ENCODE assay signal across 13 cellular contexts in the genomic region with DNA sequence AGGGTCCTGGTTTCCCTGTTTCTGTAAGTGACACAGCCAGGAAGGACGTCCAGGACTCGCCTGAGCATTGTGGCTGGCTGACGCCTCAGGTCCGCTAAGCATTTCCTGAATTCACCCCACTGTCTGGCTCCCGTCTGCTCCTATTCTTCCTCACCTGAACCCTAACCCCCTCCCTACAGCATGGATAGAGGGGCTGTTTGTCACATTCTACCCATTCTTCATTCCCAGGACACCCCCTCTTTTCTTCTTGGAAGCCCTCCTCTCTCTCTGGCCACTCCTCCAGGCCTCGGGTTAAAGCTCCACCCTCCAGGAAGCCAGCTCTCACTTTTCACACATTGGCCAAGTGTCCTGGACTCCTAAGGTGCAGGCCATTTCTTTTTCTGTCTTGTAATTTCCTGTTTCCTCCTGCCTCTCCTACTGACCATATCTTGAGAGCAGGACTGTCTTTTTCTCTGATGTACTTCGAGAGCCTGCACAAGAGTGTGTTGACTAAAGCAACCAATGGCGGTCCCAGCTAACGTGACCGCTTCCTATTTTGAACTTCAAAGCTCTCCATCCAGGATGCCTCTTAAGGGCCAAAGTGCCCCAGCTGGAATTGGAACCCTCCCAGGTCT. TPM values are rescaled to one million over a fixed set of nuclear protein-coding genes. Genes with fewer than 3 reads are reported as not detected.
DNase-seq lines count a peak whose midpoint lies in the region; ATAC-seq and TF ChIP-seq lines count a peak whose summit lies in the region.
"Had no signal": no experiment of that assay in that cellular context is flagged by ENCODE, and none has a peak within 500 bp of the region (broad histone marks: within the 10 kb centered on the region; RNA-seq: fewer than 3 reads in every experiment).

No MANE protein-coding gene starts in this region.

- TF ChIP-seq RAD21 in SK-N-SH (IDR thresholded peaks at IDR 0.05; ENCODE audit: low read length), result no peak

- no peaks in the 10 kb centered on the region for H3K79me2 ChIP-seq in SK-N-SH (ENCODE audit: insufficient read depth)

- intact Hi-C loops in body of pancreas (cut with DNase I), result no loop called here

- CTCF ChIA-PET in SK-N-SH (lab: Yijun Ruan, JAX), result interaction anchor here (0.8 to 5.8 kb wide), 4 partner anchors 15 to 45 kb away, joined by 3 to 31 read pairs (median 5); a partner anchor contains a TSS

- H3K9ac ChIP-seq in SK-N-SH, result no peak overlapping the region

- no peak for TF ChIP-seq POLR2A in body of pancreas (IDR thresholded peaks at IDR 0.05)
- no peak for TF ChIP-seq POLR2A in upper lobe of left lung (IDR thresholded peaks at IDR 0.05)

- H3K27me3 ChIP-seq in SK-N-SH (ENCODE audit: insufficient read depth), result no peaks in the 10 kb centered on the region; the same call in 1 of the 2 replicates
- no peaks in the 10 kb centered on the region for H3K27me3 ChIP-seq in body of pancreas
- no peaks in the 10 kb centered on the region for H3K27me3 ChIP-seq in upper lobe of left lung

- 79% methylated on average over 10 of the region's 10 CpGs for WGBS in SK-N-SH (ENCODE audit: low lambda C conversion rate)
- WGBS in body of pancreas, 2 donors, result 56 to 73% methylated on average over 10 of the region's 10 CpGs
- WGBS in upper lobe of left lung, 2 donors, result 33 to 44% methylated on average over 10 of the region's 10 CpGs

- no peak for TF ChIP-seq EP300 in SK-N-SH (IDR thresholded peaks at IDR 0.05; ENCODE audit: borderline replicate concordance in 1 of 2, low read depth in 1 of 2, low read length in 1 of 2)
- no peak for TF ChIP-seq EP300 in upper lobe of left lung (IDR thresholded peaks at IDR 0.05)

- H3K4me3 ChIP-seq in SK-N-SH (ENCODE audit: low read depth in 2 of 2, low read length in 1 of 2) (no peak overlapping the region), body of pancreas (no peak overlapping the region), upper lobe of left lung (peak overlapping the region in 2 of 4 donors; percentile 23)

- H3K27ac ChIP-seq in SK-N-SH (ENCODE audit: low read depth in 2 of 2, low read length in 1 of 2), result no peak overlapping the region
- H3K27ac ChIP-seq in body of pancreas, result peak overlapping the region in 1 of 4 donors; percentile 21
- H3K27ac ChIP-seq in upper lobe of left lung, result peak overlapping the region in 1 of 4 donors; percentile 60
- H3K27ac ChIP-seq: VCaP had no signal

- H3K4me1 ChIP-seq in SK-N-SH (ENCODE audit: control insufficient read depth in 1 of 2, insufficient read depth in 2 of 2, low read depth in 1 of 2, low read length in 1 of 2) (no peaks in the 10 kb centered on the region; a peak in 1 of 4 replicates), body of pancreas (no peaks in the 10 kb centered on the region), upper lobe of left lung (peaks cover 4 to 11% (median 8%) of the 10 kb centered on the region in 4 donors)

- H3K4me2 ChIP-seq in SK-N-SH, result no peak overlapping the region

- POLR2A ChIA-PET in SK-N-SH (lab: Yijun Ruan, JAX), result no interaction called here

- DNase-seq in SK-N-SH (no peak), body of pancreas (no peak), left lobe of liver (ENCODE audit: low spot score) (no peak), upper lobe of left lung (peak in 1 of 2 donors; percentile 26)
- DNase-seq: activated T-cell treated with anti-CD3 and anti-CD28 coated beads, Interleukin-2, amount 50 U/mL, for 72 hours; NCI-H1105; OCI-M1 had no signal

- no peaks in the 10 kb centered on the region for H4K20me1 ChIP-seq in SK-N-SH (ENCODE audit: insufficient read depth)

- H3K36me3 ChIP-seq in SK-N-SH (replicated peaks in 1 of 2; ENCODE audit: control insufficient read depth in 1 of 2, insufficient read depth in 2 of 2, low read length in 1 of 2) (no peaks in the 10 kb centered on the region), body of pancreas (replicated peaks in 1 of 2; ENCODE audit: insufficient read depth in 1 of 2, low read depth in 2 of 2) (no peaks in the 10 kb centered on the region), upper lobe of left lung (no peaks in the 10 kb centered on the region)

- H2AFZ ChIP-seq in SK-N-SH (ENCODE audit: low read depth), result peak overlapping the region; percentile 68; the same call in 1 of the 2 replicates

- H3F3A ChIP-seq in SK-N-SH (replicated peaks; ENCODE audit: insufficient read depth), result no peaks in the 10 kb centered on the region

- H3K9me2 ChIP-seq in SK-N-SH, result no peaks in the 10 kb centered on the region

- ATAC-seq in SK-N-SH treated with all-trans-retinoic acid at 6 μM for 48 hours, result no peak
- peak; percentile 52 for ATAC-seq in body of pancreas
- ATAC-seq in left lobe of liver, result peak; percentile 49
- peak; percentile 53 to 62 for ATAC-seq in upper lobe of left lung (ENCODE audit: low FRiP score in 2 of 2)
- ATAC-seq in HG03139 (IDR thresholded peaks at IDR 0.05; ENCODE audit: unreplicated experiment), result no peak
- ATAC-seq in HG03460 (IDR thresholded peaks at IDR 0.05; ENCODE audit: unreplicated experiment), result no peak
- no peak for ATAC-seq in GM18867 (IDR thresholded peaks at IDR 0.05; ENCODE audit: unreplicated experiment)
- ATAC-seq: activated T-cell treated with anti-CD3 and anti-CD28 coated beads, Interleukin-2, amount 50 U/mL, for 72 hours had no signal

- no peak for TF ChIP-seq CTCF in SK-N-SH (IDR thresholded peaks at IDR 0.05)
- TF ChIP-seq CTCF in body of pancreas (IDR thresholded peaks at IDR 0.05), result no peak
- no peak for TF ChIP-seq CTCF in upper lobe of left lung (IDR thresholded peaks at IDR 0.05)

- H3K9me3 ChIP-seq in SK-N-SH, result no peaks in the 10 kb centered on the region
- no peaks in the 10 kb centered on the region for H3K9me3 ChIP-seq in body of pancreas
- no peaks in the 10 kb centered on the region for H3K9me3 ChIP-seq in upper lobe of left lung

TF ChIP-seq in SK-N-SH, 30 proteins besides CTCF, POLR2A, EP300 and RAD21:
- TF ChIP-seq ELF1 (IDR thresholded peaks at IDR 0.05), result no peak
- TF ChIP-seq, protein P1, sequence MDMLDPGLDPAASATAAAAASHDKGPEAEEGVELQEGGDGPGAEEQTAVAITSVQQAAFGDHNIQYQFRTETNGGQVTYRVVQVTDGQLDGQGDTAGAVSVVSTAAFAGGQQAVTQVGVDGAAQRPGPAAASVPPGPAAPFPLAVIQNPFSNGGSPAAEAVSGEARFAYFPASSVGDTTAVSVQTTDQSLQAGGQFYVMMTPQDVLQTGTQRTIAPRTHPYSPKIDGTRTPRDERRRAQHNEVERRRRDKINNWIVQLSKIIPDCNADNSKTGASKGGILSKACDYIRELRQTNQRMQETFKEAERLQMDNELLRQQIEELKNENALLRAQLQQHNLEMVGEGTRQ (IDR thresholded peaks at IDR 0.05; ENCODE audit: borderline replicate concordance, low read depth, low read length), result no peak

TF ChIP-seq in SK-N-SH treated with all-trans-retinoic acid at 6 μM for 48 hours, 23 proteins besides CTCF, POLR2A, EP300 and RAD21 (continues in another document):
- TF ChIP-seq SNAI2 (CRISPR knock-in tag; IDR thresholded peaks at IDR 0.05) (no peak), ZNF8 (CRISPR knock-in tag; IDR thresholded peaks at IDR 0.05) (no peak), ZFP30 (CRISPR knock-in tag; IDR thresholded peaks at IDR 0.05) (no peak), ISL1 (CRISPR knock-in tag; IDR thresholded peaks at IDR 0.05) (no peak), ARNTL (CRISPR knock-in tag; IDR thresholded peaks at IDR 0.05; ENCODE audit: borderline replicate concordance, low read depth) (no peak)
- TF ChIP-seq, protein P2, sequence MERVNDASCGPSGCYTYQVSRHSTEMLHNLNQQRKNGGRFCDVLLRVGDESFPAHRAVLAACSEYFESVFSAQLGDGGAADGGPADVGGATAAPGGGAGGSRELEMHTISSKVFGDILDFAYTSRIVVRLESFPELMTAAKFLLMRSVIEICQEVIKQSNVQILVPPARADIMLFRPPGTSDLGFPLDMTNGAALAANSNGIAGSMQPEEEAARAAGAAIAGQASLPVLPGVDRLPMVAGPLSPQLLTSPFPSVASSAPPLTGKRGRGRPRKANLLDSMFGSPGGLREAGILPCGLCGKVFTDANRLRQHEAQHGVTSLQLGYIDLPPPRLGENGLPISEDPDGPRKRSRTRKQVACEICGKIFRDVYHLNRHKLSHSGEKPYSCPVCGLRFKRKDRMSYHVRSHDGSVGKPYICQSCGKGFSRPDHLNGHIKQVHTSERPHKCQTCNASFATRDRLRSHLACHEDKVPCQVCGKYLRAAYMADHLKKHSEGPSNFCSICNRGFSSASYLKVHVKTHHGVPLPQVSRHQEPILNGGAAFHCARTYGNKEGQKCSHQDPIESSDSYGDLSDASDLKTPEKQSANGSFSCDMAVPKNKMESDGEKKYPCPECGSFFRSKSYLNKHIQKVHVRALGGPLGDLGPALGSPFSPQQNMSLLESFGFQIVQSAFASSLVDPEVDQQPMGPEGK (CRISPR knock-in tag; IDR thresholded peaks at IDR 0.05; ENCODE audit: borderline replicate concordance), result no peak

RNA-seq across cellular contexts. Expression of a gene that starts 24.2 kb away (rescaled TPM):
- polyA plus RNA-seq in SK-N-SH (2012; rRNA removed), result 0.13 TPM in 1 of 2 replicates, not detected in the other
- polyA plus RNA-seq in SK-N-SH (2012; cell fraction: cytosol; rRNA removed), result not detected in 2 replicates
- not detected in 2 replicates for polyA plus RNA-seq in SK-N-SH (2012; cell fraction: nucleus; rRNA removed)
- total RNA-seq in body of pancreas (1 to 10 TPM in 1 of 2 donors, not detected in 1; 4.2 TPM), left lobe of liver (not detected), upper lobe of left lung (under 1 TPM in 1 of 6 donors, not detected in 5; 0.46 TPM)
- total RNA-seq: activated T-cell treated with anti-CD3 and anti-CD28 coated beads, Interleukin-2, amount 50 U/mL, for 72 hours; bronchial epithelial cell had no signal

RNA-seq across cellular contexts. Expression of a gene that starts 30.9 kb away (rescaled TPM):
- polyA plus RNA-seq in SK-N-SH (2012; rRNA removed), result 44.5 and 49.7 TPM in 2 replicates
- polyA plus RNA-seq in SK-N-SH (2012; cell fraction: cytosol; rRNA removed), result 23.7 and 34.3 TPM in 2 replicates
- polyA plus RNA-seq in SK-N-SH (2012; cell fraction: nucleus; rRNA removed), result 72.9 and 74.9 TPM in 2 replicates
- total RNA-seq in body of pancreas (10 to 100 TPM; 44.8 to 90.3 TPM), left lobe of liver (37.5 TPM), upper lobe of left lung (10 to 100 TPM; 38.3 to 93.2 (median 45.8) TPM)

RNA-seq across cellular contexts. Expression of a gene that starts 33.9 kb away (rescaled TPM):
- not detected in 2 replicates for polyA plus RNA-seq in SK-N-SH (2012; rRNA removed)
- polyA plus RNA-seq in SK-N-SH (2012; cell fraction: cytosol; rRNA removed), result 0.01 TPM in 1 of 2 replicates, not detected in the other
- polyA plus RNA-seq in SK-N-SH (2012; cell fraction: nucleus; rRNA removed), result 0.04 TPM in 1 of 2 replicates, not detected in the other
- total RNA-seq in body of pancreas, result under 1 TPM in 1 of 2 donors, not detected in 1; 0.66 TPM
- total RNA-seq in left lobe of liver, result 0.18 TPM
- total RNA-seq in upper lobe of left lung, result under 1 TPM in 4 of 6 donors, not detected in 2; 0.30 to 0.81 (median 0.52) TPM
- total RNA-seq: bronchial epithelial cell had no signal

RNA-seq across cellular contexts. Expression of a gene that starts 54.4 kb away (rescaled TPM):
- 843 and 1,069 TPM in 2 replicates for polyA plus RNA-seq in SK-N-SH (2012; rRNA removed)
- polyA plus RNA-seq in SK-N-SH (2012; cell fraction: cytosol; rRNA removed), result 915 and 1,057 TPM in 2 replicates
- 744 and 797 TPM in 2 replicates for polyA plus RNA-seq in SK-N-SH (2012; cell fraction: nucleus; rRNA removed)
- total RNA-seq in body of pancreas, result 100 to 1,000 TPM; 269 to 441 TPM
- total RNA-seq in left lobe of liver, result 187 TPM
- 100 to 1,000 TPM; 175 to 656 (median 471) TPM for total RNA-seq in upper lobe of left lung

Comparison
In these comparisons a context has a peak if more than half of its experiments do, and no peak if none do; other contexts are left out.
1. ATAC-seq: peak in body of pancreas (single experiment), left lobe of liver (single experiment) and upper lobe of left lung (2 of 2); none in SK-N-SH treated with all-trans-retinoic acid at 6 μM for 48 hours (single experiment), HG03139 (single experiment), HG03460 (single experiment) and GM18867 (single experiment).